27 cellular contexts compared by ENCODE assay signal in the genomic region with DNA sequence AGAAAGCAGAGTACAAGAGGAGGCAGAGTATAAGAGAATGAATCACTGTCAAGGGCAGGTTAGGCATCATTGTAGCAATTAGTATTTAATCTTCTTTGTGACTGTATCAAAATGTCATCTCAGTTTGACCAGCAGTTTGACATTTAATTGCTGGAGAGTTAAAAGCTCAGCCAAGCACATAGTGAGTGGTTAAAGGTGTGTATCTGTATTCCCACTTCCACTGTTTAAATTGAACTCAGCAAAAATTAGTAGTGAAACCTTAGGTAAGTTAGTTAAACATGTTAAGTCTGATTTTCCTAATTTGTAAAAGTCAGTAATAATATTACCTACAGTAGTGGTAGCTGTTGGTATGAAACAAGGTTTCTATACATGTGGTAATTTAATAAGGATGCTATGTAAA.
"Had no signal": no experiment of that assay in that cellular context is flagged by ENCODE, and none has a peak within 500 bp of the region (broad histone marks: within the 10 kb centered on the region; RNA-seq: fewer than 3 reads in every experiment).

No MANE protein-coding gene starts in this region.

- H3K4me1 ChIP-seq: suprapubic skin, testis, thyroid gland, tibial artery, tibial nerve, upper lobe of left lung, upper lobe of right lung, uterus, vagina had no signal

- ATAC-seq: stimulated activated effector memory CD8-positive, alpha-beta T cell treated with anti-CD3 and anti-CD28 coated beads, Interleukin-12 subunit alpha, Interleukin-12 subunit beta, amount 100 ng/mL, for 72 hours; stimulated activated memory B cell treated with anti-CD40 and anti-IgM and Interleukin-4, amounts not matched to agents 10 μg/mL and 1 μg/mL and 100 μg/mL, for 72 hours; stimulated activated naive B cell treated with anti-CD40 and anti-IgM and Interleukin-4, amounts not matched to agents 10 μg/mL and 1 μg/mL and 100 μg/mL, for 72 hours; stimulated activated naive CD8-positive, alpha-beta T cell treated with anti-CD3 and anti-CD28 coated beads, Interleukin-15, amount 100 ng/mL, for 72 hours; stimulated activated naive CD8-positive, alpha-beta T cell treated with anti-CD3 and anti-CD28 coated beads, Interleukin-15, Interleukin-2, amounts not matched to agents 100 U/mL and 50 U/mL, for 24 hours; upper lobe of right lung had no signal

- FAIRE-seq: urothelium cell line had no signal

- H3K4me3 ChIP-seq: stomach, suprapubic skin, testis, thoracic aorta, thyroid gland, tibial artery, tibial nerve, transverse colon, upper lobe of left lung, upper lobe of right lung, uterus, vagina had no signal

- H3K27me3 ChIP-seq: stomach, suprapubic skin, testis, thyroid gland, tibial artery, tibial nerve, transverse colon, upper lobe of left lung, upper lobe of right lung, uterus, vagina had no signal

- H3K27ac ChIP-seq: stomach, suprapubic skin, testis, thoracic aorta, thyroid gland, tibial artery, tibial nerve, transverse colon, upper lobe of left lung, upper lobe of right lung, uterus, vagina had no signal

- H3K36me3 ChIP-seq: stomach, suprapubic skin, thoracic aorta, thyroid gland, tibial artery, tibial nerve, transverse colon, upper lobe of left lung, upper lobe of right lung, uterus, vagina had no signal

- H3K9me3 ChIP-seq: stomach, suprapubic skin, testis, thoracic aorta, thyroid gland, tibial artery, tibial nerve, transverse colon, upper lobe of left lung, upper lobe of right lung, uterus, vagina had no signal

- DNase-seq: stimulated activated CD4-positive, alpha-beta T cell treated with anti-CD3 and anti-CD28 coated beads, Interleukin-2, amount 100 ng/mL, for 48 hours; stimulated activated CD4-positive, alpha-beta T cell treated with anti-CD3 and anti-CD28 coated beads, Interleukin-4, amount 100 ng/mL, for 1 hour; stimulated activated CD4-positive, alpha-beta T cell treated with anti-CD3 and anti-CD28 coated beads, Interleukin-4, amount 100 ng/mL, for 24 hours; stimulated activated CD4-positive, alpha-beta T cell treated with anti-CD3 and anti-CD28 coated beads, Interleukin-4, amount 100 ng/mL, for 4 hours; stimulated activated CD8-positive, alpha-beta memory T cell treated with anti-CD3 and anti-CD28 coated beads, Interleukin-4, amount 100 ng/mL, for 48 hours; stimulated activated naive B cell treated with anti-CD40 and anti-IgM and Interleukin-4, amounts not matched to agents 10 μg/mL and 1 μg/mL and 100 μg/mL, for 72 hours; stimulated activated naive CD4-positive, alpha-beta T cell; stimulated activated naive CD4-positive, alpha-beta T cell treated with Interleukin-2 at 50 U/mL for 16 hours; stimulated activated naive CD8-positive, alpha-beta T cell treated with anti-CD3 and anti-CD28 coated beads, Interleukin-15, amount 100 ng/mL, for 72 hours; stimulated activated naive CD8-positive, alpha-beta T cell treated with anti-CD3 and anti-CD28 coated beads, Interleukin-15, Interleukin-2, amounts not matched to agents 100 U/mL and 50 U/mL, for 24 hours; stomach; substantia nigra; testis; thyroid gland; tibial artery; transverse colon; trophoblast cell; upper lobe of left lung; upper lobe of right lung; uterus had no signal
